ENCODE assay signal across 14 cellular contexts in the genomic region with DNA sequence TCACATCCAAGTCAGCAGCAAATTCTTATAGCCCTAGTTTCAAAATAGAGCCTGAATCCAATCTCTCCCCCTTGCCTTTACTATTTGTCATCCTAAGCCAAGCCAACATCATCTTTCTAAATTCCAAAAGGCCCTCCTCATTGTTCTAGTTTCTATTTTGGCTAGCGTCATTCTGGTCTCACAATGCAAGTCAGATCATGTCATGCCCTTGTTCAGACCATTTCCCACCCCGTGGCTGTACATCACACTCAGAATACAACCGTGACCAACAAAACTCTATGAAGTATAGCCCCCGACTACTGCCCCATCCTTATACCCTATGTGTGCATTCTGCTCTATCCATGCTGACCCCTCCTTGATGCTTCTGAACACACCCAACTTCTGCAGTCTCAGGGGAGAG. TPM values are rescaled to one million over a fixed set of nuclear protein-coding genes. Genes with fewer than 3 reads are reported as not detected.
DNase-seq lines count a peak whose midpoint lies in the region; ATAC-seq and TF ChIP-seq lines count a peak whose summit lies in the region.
"Had no signal": no experiment of that assay in that cellular context is flagged by ENCODE, and none has a peak within 500 bp of the region (broad histone marks: within the 10 kb centered on the region; RNA-seq: fewer than 3 reads in every experiment).

No MANE protein-coding gene starts in this region.

- no peak for DNase-seq in central memory CD8-positive, alpha-beta T cell (ENCODE audit: low spot score in 2 of 2)
- no peak for DNase-seq in natural killer cell treated with Interleukin-12 subunit alpha and Interleukin-12 subunit beta and Interleukin-15 and Interleukin-18, amount 100 ng/mL, for 72 hours (ENCODE audit: low spot score)
- no peak for DNase-seq in activated CD4-positive, CD25-positive, alpha-beta regulatory T cell (lab: John Stamatoyannopoulos, UW)
- DNase-seq in SJCRH30, result no peak
- no peak for DNase-seq in SW 1271 (lab: John Stamatoyannopoulos, UW)
- DNase-seq in NCI-H69 (lab: John Stamatoyannopoulos, UW), result no peak
- DNase-seq: DMS 273 treated with DMSO at 0.1 percent for 48 hours; effector CD8-positive, alpha-beta T cell; mesendoderm; NCI-H2029; testis had no signal

- peak overlapping the region; percentile 77 for H3K4me3 Mint-ChIP-seq in central memory CD8-positive, alpha-beta T cell
- peak overlapping the region; percentile 89 for H3K4me3 Mint-ChIP-seq in natural killer cell treated with Interleukin-12 subunit alpha and Interleukin-12 subunit beta and Interleukin-15 and Interleukin-18, amount 100 ng/mL, for 72 hours

- no peaks in the 10 kb centered on the region for H3K79me2 ChIP-seq in DOHH2 (ENCODE audit: control insufficient read depth, low read length)
- no peaks in the 10 kb centered on the region for H3K79me2 ChIP-seq in OCI-LY3 (ENCODE audit: low read length)

- H3K9ac ChIP-seq in OCI-LY3 (ENCODE audit: low read length), result peak overlapping the region; percentile 70

- H3K36me3 ChIP-seq in DOHH2 (ENCODE audit: control insufficient read depth, low read length) (peaks cover 7% of the 10 kb centered on the region), OCI-LY3 (replicated peaks; ENCODE audit: low read depth, low read length) (no peaks in the 10 kb centered on the region), SJCRH30 (no peaks in the 10 kb centered on the region)
- H3K36me3 ChIP-seq: ascending aorta had no signal

- peaks cover 6% of the 10 kb centered on the region; the same call in 1 of the 2 replicates for H3K9me3 ChIP-seq in DOHH2 (ENCODE audit: control insufficient read depth, insufficient read depth, low read length)
- no peaks in the 10 kb centered on the region for H3K9me3 ChIP-seq in OCI-LY3 (ENCODE audit: insufficient read depth, low read length)
- H3K9me3 ChIP-seq in SJCRH30 (replicated peaks), result no peaks in the 10 kb centered on the region
- H3K9me3 ChIP-seq: ascending aorta, testis had no signal

- 0 out of 2 replicates have a peak overlapping the region, but pooled peaks have one; percentile 18 for H2AFZ ChIP-seq in OCI-LY3 (ENCODE audit: low read depth, low read length)

- H3K4me1 Mint-ChIP-seq in central memory CD8-positive, alpha-beta T cell, result peaks cover 72% of the 10 kb centered on the region
- peaks cover 76 to 89% of the 10 kb centered on the region in 2 donors for H3K4me1 Mint-ChIP-seq in natural killer cell treated with Interleukin-12 subunit alpha and Interleukin-12 subunit beta and Interleukin-15 and Interleukin-18, amount 100 ng/mL, for 72 hours (ENCODE audit: low read depth in 2 of 2)

- H3K27ac ChIP-seq in DOHH2 (ENCODE audit: low read depth, low read length) (no peak overlapping the region), OCI-LY3 (ENCODE audit: low read length) (peak overlapping the region; percentile 98), SJCRH30 (no peak overlapping the region)
- H3K27ac ChIP-seq: ascending aorta, testis had no signal

- H3K4me2 ChIP-seq in DOHH2 (ENCODE audit: low read length) (peak overlapping the region; percentile 23; the same call in 1 of the 2 replicates), OCI-LY3 (ENCODE audit: low read length) (peak overlapping the region; percentile 69)

- no peak for ATAC-seq in central memory CD8-positive, alpha-beta T cell (replicated peaks; ENCODE audit: extremely low read depth, poor library complexity, severe bottlenecking)
- ATAC-seq in natural killer cell treated with Interleukin-12 subunit alpha and Interleukin-12 subunit beta and Interleukin-15 and Interleukin-18, amount 100 ng/mL, for 72 hours, result peak; percentile 13 to 47

- TF ChIP-seq CTCF in DOHH2 (IDR thresholded peaks at IDR 0.05; ENCODE audit: low read depth, low read length, poor library complexity, severe bottlenecking) (no peak), OCI-LY3 (IDR thresholded peaks at IDR 0.05; ENCODE audit: low read depth, low read length) (no peak)

- H3K9me2 ChIP-seq in DOHH2 (replicated peaks; ENCODE audit: control insufficient read depth, low read length), result no peaks in the 10 kb centered on the region

- H3K27me3 Mint-ChIP-seq in central memory CD8-positive, alpha-beta T cell, result no peaks in the 10 kb centered on the region
- H3K27me3 Mint-ChIP-seq in natural killer cell treated with Interleukin-12 subunit alpha and Interleukin-12 subunit beta and Interleukin-15 and Interleukin-18, amount 100 ng/mL, for 72 hours, result no peaks in the 10 kb centered on the region

- peak overlapping the region; percentile 95 for H3K27ac Mint-ChIP-seq in central memory CD8-positive, alpha-beta T cell (ENCODE audit: low read depth)
- H3K27ac Mint-ChIP-seq in natural killer cell treated with Interleukin-12 subunit alpha and Interleukin-12 subunit beta and Interleukin-15 and Interleukin-18, amount 100 ng/mL, for 72 hours, result peak overlapping the region; percentile 97 to 99

- no peaks in the 10 kb centered on the region for H3F3A ChIP-seq in DOHH2 (ENCODE audit: control insufficient read depth, insufficient read depth)

- H3K4me1 ChIP-seq in DOHH2 (ENCODE audit: control insufficient read depth, low read length) (peaks cover 34% of the 10 kb centered on the region), OCI-LY3 (ENCODE audit: low read length) (peaks cover 65% of the 10 kb centered on the region), SJCRH30 (no peaks in the 10 kb centered on the region)
- H3K4me1 ChIP-seq: ascending aorta, testis had no signal

- peaks cover 6% of the 10 kb centered on the region for H3K9me3 Mint-ChIP-seq in central memory CD8-positive, alpha-beta T cell
- peaks cover 17% of the 10 kb centered on the region for H3K9me3 Mint-ChIP-seq in natural killer cell treated with Interleukin-12 subunit alpha and Interleukin-12 subunit beta and Interleukin-15 and Interleukin-18, amount 100 ng/mL, for 72 hours

- H3K27me3 ChIP-seq in DOHH2 (ENCODE audit: control insufficient read depth, low read length) (no peaks in the 10 kb centered on the region), OCI-LY3 (ENCODE audit: low read depth, low read length) (no peaks in the 10 kb centered on the region), SJCRH30 (no peaks in the 10 kb centered on the region)
- H3K27me3 ChIP-seq: ascending aorta, testis had no signal

- H3K36me3 Mint-ChIP-seq in central memory CD8-positive, alpha-beta T cell (ENCODE audit: insufficient read depth), result peaks cover 17% of the 10 kb centered on the region
- peaks cover 36% of the 10 kb centered on the region for H3K36me3 Mint-ChIP-seq in natural killer cell treated with Interleukin-12 subunit alpha and Interleukin-12 subunit beta and Interleukin-15 and Interleukin-18, amount 100 ng/mL, for 72 hours

- H4K20me1 ChIP-seq in DOHH2 (ENCODE audit: control insufficient read depth, insufficient read depth, low read depth, low read length) (no peaks in the 10 kb centered on the region), OCI-LY3 (ENCODE audit: insufficient read depth, low read length) (no peaks in the 10 kb centered on the region)

- peak overlapping the region; percentile 11; the same call in 1 of the 2 replicates for H3K4me3 ChIP-seq in DOHH2 (ENCODE audit: low read length)
- H3K4me3 ChIP-seq in OCI-LY3 (ENCODE audit: low read length), result 0 out of 2 replicates have a peak overlapping the region, but pooled peaks have one; percentile 9
- no peak overlapping the region for H3K4me3 ChIP-seq in SJCRH30
- H3K4me3 ChIP-seq: ascending aorta had no signal

RNA-seq across cellular contexts. Expression of a gene that starts 12.3 kb away (rescaled TPM):
- total RNA-seq in natural killer cell treated with Interleukin-12 subunit alpha and Interleukin-12 subunit beta and Interleukin-15 and Interleukin-18, amount 100 ng/mL, for 72 hours, result 100 to 1,000 TPM; 293 to 495 TPM
- 0.15 and 0.43 TPM in 2 replicates for total RNA-seq in SJCRH30 (2014; rRNA removed; shearing (Covaris generic))

Comparison
In these comparisons a context has a peak if more than half of its experiments do, and no peak if none do; other contexts are left out.
1. RNA of a gene that starts 12.3 kb away (total RNA-seq): 293 to 495 TPM in natural killer cell treated with Interleukin-12 subunit alpha and Interleukin-12 subunit beta and Interleukin-15 and Interleukin-18, amount 100 ng/mL, for 72 hours; 0.15 to 0.43 TPM in SJCRH30; every median in the first group is over 100 times any median in the second.